Comparison of ENCODE assay signal across 17 cellular contexts in the genomic region with DNA sequence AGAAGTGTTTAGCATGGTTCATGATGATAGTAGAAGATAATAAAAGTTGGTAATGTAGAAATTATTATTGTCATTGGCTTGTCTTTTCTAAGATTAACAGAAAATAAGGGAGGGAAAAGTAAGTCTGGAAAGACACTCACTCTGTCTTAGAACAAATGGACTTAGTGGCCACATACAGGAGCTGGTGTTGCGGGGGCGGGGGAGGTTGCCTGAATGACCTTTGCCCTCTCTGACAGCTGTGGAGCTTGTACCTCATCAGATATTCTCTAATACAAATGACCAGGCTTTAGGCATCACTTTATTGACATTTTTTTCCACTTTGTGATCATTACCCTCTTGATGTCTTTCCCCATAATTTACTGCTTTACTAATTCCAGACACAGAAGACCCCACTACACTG. TPM values are rescaled to one million over a fixed set of nuclear protein-coding genes. Genes with fewer than 3 reads are reported as not detected.
"Had no signal": no experiment of that assay in that cellular context is flagged by ENCODE, and none has a peak within 500 bp of the region (broad histone marks: within the 10 kb centered on the region; RNA-seq: fewer than 3 reads in every experiment).

No MANE protein-coding gene starts in this region.

- DNase-seq: brain microvascular endothelial cell; cerebellar nuclear complex; effector memory CD8-positive, alpha-beta T cell; hippocampal formation; kidney glomerular epithelial cell; lower lobe of right lung; naive B cell; occipital lobe; sigmoid colon; stimulated activated CD4-positive, alpha-beta T cell treated with anti-CD3 and anti-CD28 coated beads, Interleukin-2, amount 100 ng/mL, for 48 hours; stomach; T-helper 9 cell; WERI-Rb-1 had no signal

- H3K27me3 ChIP-seq: brain microvascular endothelial cell had no signal

- H3K4me3 ChIP-seq: lower lobe of right lung, sigmoid colon, stomach had no signal

- H3K27ac Mint-ChIP-seq: dendritic cell treated with granulocyte-macrophage colony-stimulating factor and Interleukin-4, amounts not matched to agents 40 ng/mL and 50 ng/mL, for 4 days had no signal

- ATAC-seq: effector memory CD8-positive, alpha-beta T cell; lower lobe of right lung had no signal

- H3K9me3 ChIP-seq: lower lobe of right lung, sigmoid colon, stomach had no signal

- H3K4me3 Mint-ChIP-seq: dendritic cell treated with granulocyte-macrophage colony-stimulating factor and Interleukin-4, amounts not matched to agents 40 ng/mL and 50 ng/mL, for 4 days; effector memory CD8-positive, alpha-beta T cell; naive B cell had no signal

- H3K27me3 Mint-ChIP-seq: effector memory CD8-positive, alpha-beta T cell had no signal

- H3K36me3 ChIP-seq: brain microvascular endothelial cell, lower lobe of right lung, sigmoid colon, stomach had no signal

- H3K9me3 Mint-ChIP-seq: dendritic cell treated with granulocyte-macrophage colony-stimulating factor and Interleukin-4, amounts not matched to agents 40 ng/mL and 50 ng/mL, for 4 days; effector memory CD8-positive, alpha-beta T cell; naive B cell had no signal

- H3K27ac ChIP-seq: brain microvascular endothelial cell, lower lobe of right lung, sigmoid colon, stomach, WERI-Rb-1 had no signal

RNA-seq across cellular contexts. Expression of a gene that starts 5.9 kb away (rescaled TPM):
- total RNA-seq: pulmonary artery endothelial cell had no signal

RNA-seq across cellular contexts. Expression of a gene that starts 29.9 kb away (rescaled TPM):
- total RNA-seq: epithelial cell of proximal tubule, pulmonary artery endothelial cell, sigmoid colon, urinary bladder had no signal
- polyA plus RNA-seq: urinary bladder had no signal
